In genomic region chr1:151047925-151048644, GRCh38 we compare ENCODE assay signal across 8 cellular contexts. TPM values are rescaled to one million over a fixed set of nuclear protein-coding genes. Genes with fewer than 3 reads are reported as not detected.
DNase-seq lines count a peak whose midpoint lies in the region; ATAC-seq and TF ChIP-seq lines count a peak whose summit lies in the region.

No MANE protein-coding gene starts in this region.

- WGBS in lower leg skin, 2 donors = 0 to 1% methylated on average over 25 to 32 of the region's 48 CpGs

- peak overlapping the region; percentile 95 for H3K27ac Mint-ChIP-seq in stimulated activated memory B cell treated with anti-CD40 and anti-IgM and Interleukin-4, amounts not matched to agents 10 μg/mL and 1 μg/mL and 100 μg/mL, for 72 hours

- TF ChIP-seq CTCF in lower leg skin (IDR thresholded peaks at IDR 0.05) = no peak

- H3K4me3 ChIP-seq in lower leg skin (ENCODE audit: low read depth, poor library complexity, severe bottlenecking) = peak overlapping the region; percentile 60

- H3K4me1 Mint-ChIP-seq in stimulated activated memory B cell treated with anti-CD40 and anti-IgM and Interleukin-4, amounts not matched to agents 10 μg/mL and 1 μg/mL and 100 μg/mL, for 72 hours = peaks cover 37% of the 10 kb centered on the region

- no peak for TF ChIP-seq POLR2A in lower leg skin (IDR thresholded peaks at IDR 0.05)

- ATAC-seq in HG03045 (IDR thresholded peaks at IDR 0.05; ENCODE audit: unreplicated experiment) = peak; percentile 46
- peak; percentile 89 for ATAC-seq in stimulated activated memory B cell treated with anti-CD40 and anti-IgM and Interleukin-4, amounts not matched to agents 10 μg/mL and 1 μg/mL and 100 μg/mL, for 72 hours

- H3K4me3 Mint-ChIP-seq in stimulated activated memory B cell treated with anti-CD40 and anti-IgM and Interleukin-4, amounts not matched to agents 10 μg/mL and 1 μg/mL and 100 μg/mL, for 72 hours = peak overlapping the region; percentile 92

- DNase-seq in NCI-H2029 (lab: John Stamatoyannopoulos, UW) (peak; percentile 22), NCI-H2029 treated with DMSO at 0.1 percent for 48 hours (lab: John Stamatoyannopoulos, UW) (no peak), NCI-H446 (lab: John Stamatoyannopoulos, UW) (peak; percentile 50 to 65), lower leg skin (ENCODE audit: low spot score in 2 of 2) (peak; percentile 57 to 92)
- peak; percentile 52 for DNase-seq in activated CD4-positive, alpha-beta T cell treated with anti-CD3 and anti-CD28 coated beads, Interleukin-2, amount 50 U/mL, for 1 hour
- DNase-seq in effector CD8-positive, alpha-beta T cell (lab: John Stamatoyannopoulos, UW) = peak; percentile 22

- H3K36me3 Mint-ChIP-seq in stimulated activated memory B cell treated with anti-CD40 and anti-IgM and Interleukin-4, amounts not matched to agents 10 μg/mL and 1 μg/mL and 100 μg/mL, for 72 hours = peaks cover 24% of the 10 kb centered on the region

- no peaks in the 10 kb centered on the region for H3K27me3 Mint-ChIP-seq in stimulated activated memory B cell treated with anti-CD40 and anti-IgM and Interleukin-4, amounts not matched to agents 10 μg/mL and 1 μg/mL and 100 μg/mL, for 72 hours

- no peaks in the 10 kb centered on the region for H3K9me3 Mint-ChIP-seq in stimulated activated memory B cell treated with anti-CD40 and anti-IgM and Interleukin-4, amounts not matched to agents 10 μg/mL and 1 μg/mL and 100 μg/mL, for 72 hours

- intact Hi-C loops in lower leg skin (cut with DNase I; ENCODE audit: low total_unique reads) = no loop called here

RNA-seq across cellular contexts. Expression of gene C1orf56, which starts 0.5 kb away (rescaled TPM):
- total RNA-seq in lower leg skin = 1 to 10 TPM; 3.1 to 4.6 (median 3.6) TPM

RNA-seq across cellular contexts. Expression of gene CDC42SE1, which starts 11.3 kb away (rescaled TPM):
- total RNA-seq in lower leg skin = 10 to 100 TPM; 88.8 to 93.5 (median 92.0) TPM

RNA-seq across cellular contexts. Expression of gene BNIPL, which starts 11.7 kb away (rescaled TPM):
- 100 to 1,000 TPM; 220 to 297 (median 254) TPM for total RNA-seq in lower leg skin

RNA-seq across cellular contexts. Expression of gene MLLT11, which starts 12.1 kb away (rescaled TPM):
- total RNA-seq in lower leg skin = 1 to 10 TPM in 1 of 4 donors, under 1 TPM in 3; 0.47 to 1.6 (median 0.70) TPM

RNA-seq across cellular contexts. Expression of gene GABPB2, which starts 22.5 kb away (rescaled TPM):
- 10 to 100 TPM in 2 of 4 donors, 1 to 10 TPM in 2; 8.1 to 16.6 (median 11.0) TPM for total RNA-seq in lower leg skin
